In genomic region chr17:50696365-50696879, GRCh38 we compare ENCODE assay signal across 1 cellular context.
TF ChIP-seq lines count a peak whose summit lies in the region.

No MANE protein-coding gene starts in this region.

TF ChIP-seq in HepG2, 621 proteins besides CTCF, POLR2A, EP300 and RAD21:
- TF ChIP-seq ETV6 (CRISPR knock-in tag; conservative IDR thresholded peaks at IDR 0.05) (no peak), MAF1 (CRISPR knock-in tag; IDR thresholded peaks at IDR 0.05; ENCODE audit: borderline replicate concordance) (no peak), NFYB (CRISPR knock-in tag; IDR thresholded peaks at IDR 0.05) (no peak)
